In the genomic region with DNA sequence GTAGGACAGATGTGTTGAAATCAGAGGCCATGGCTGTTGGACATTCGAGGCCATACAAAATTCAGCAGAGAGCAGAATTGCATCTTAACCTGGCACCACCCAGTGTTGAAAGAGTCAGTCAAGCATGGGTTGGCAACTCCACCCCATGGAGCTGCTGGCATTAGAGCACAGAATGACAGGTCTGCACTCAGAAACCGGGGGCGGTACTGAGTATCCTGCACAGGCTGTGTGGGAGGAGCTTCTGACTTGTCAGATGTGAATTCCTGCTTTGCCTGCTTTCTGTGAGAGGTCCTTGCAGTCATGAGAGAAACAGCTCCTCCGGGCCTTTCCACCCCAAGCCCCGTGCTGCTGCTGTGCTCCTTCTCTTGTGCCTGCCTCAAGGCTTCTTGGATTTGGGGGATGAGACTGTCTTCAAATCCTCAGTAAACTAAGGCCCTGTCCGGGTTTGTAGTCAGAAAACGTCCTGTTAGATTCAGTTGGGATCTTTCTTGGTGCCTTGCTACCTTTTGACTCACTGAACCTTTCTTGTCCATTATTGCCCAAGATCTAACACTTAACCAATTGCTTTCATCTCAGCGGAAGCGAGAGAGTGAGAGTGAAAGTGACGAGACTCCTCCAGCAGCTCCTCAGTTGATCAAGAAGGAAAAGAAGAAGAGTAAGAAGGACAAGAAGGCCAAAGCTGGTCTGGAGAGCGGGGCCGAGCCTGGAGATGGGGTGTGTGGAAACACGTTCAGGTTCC, we compare ENCODE assay signal across 1 cellular context.
TF ChIP-seq lines count a peak whose summit lies in the region.

No MANE protein-coding gene starts in this region.

TF ChIP-seq in K562, 482 proteins besides CTCF, POLR2A, EP300 and RAD21:
- TF ChIP-seq CCNT2 (IDR thresholded peaks at IDR 0.05; ENCODE audit: borderline replicate concordance, extremely low read depth, insufficient read length, low read depth, low read length) (no peak), POLR2AphosphoS5 (IDR thresholded peaks at IDR 0.05; ENCODE audit: control insufficient read depth, insufficient read depth, low read depth, low read length) (peak; percentile 46; the same call in 1 of the 2 replicates), POLR2G (IDR thresholded peaks at IDR 0.05; ENCODE audit: low read depth, low read length) (0 out of 2 replicates have a peak, but pooled peaks have one; percentile 11), EGR1 (conservative IDR thresholded peaks at IDR 0.05) (peak; percentile 69), NBN (IDR thresholded peaks at IDR 0.05; ENCODE audit: low read depth) (no peak), SUPT5H (IDR thresholded peaks at IDR 0.05) (peak; percentile 27), BHLHE40 (IDR thresholded peaks at IDR 0.05; ENCODE audit: low read length) (no peak), POLR2AphosphoS2 (IDR thresholded peaks at IDR 0.05; ENCODE audit: low read length) (peak; percentile 91), NCOA6 (IDR thresholded peaks at IDR 0.05) (no peak), ZFX (CRISPR knock-in tag; IDR thresholded peaks at IDR 0.05) (peak; percentile 20; the same call in 1 of the 2 replicates), ESRRA (IDR thresholded peaks at IDR 0.05; ENCODE audit: borderline replicate concordance, low read depth) (no peak), MYNN (IDR thresholded peaks at IDR 0.05) (0 out of 2 replicates have a peak, but pooled peaks have one; percentile 5), MYNN (CRISPR knock-in tag; IDR thresholded peaks at IDR 0.05) (no peak), PML (IDR thresholded peaks at IDR 0.05; ENCODE audit: low read length) (peak; percentile 18)
- TF ChIP-seq, protein P1, sequence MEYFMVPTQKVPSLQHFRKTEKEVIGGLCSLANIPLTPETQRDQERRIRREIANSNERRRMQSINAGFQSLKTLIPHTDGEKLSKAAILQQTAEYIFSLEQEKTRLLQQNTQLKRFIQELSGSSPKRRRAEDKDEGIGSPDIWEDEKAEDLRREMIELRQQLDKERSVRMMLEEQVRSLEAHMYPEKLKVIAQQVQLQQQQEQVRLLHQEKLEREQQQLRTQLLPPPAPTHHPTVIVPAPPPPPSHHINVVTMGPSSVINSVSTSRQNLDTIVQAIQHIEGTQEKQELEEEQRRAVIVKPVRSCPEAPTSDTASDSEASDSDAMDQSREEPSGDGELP (CRISPR knock-in tag; IDR thresholded peaks at IDR 0.05; ENCODE audit: borderline replicate concordance), result 0 out of 2 replicates have a peak, but pooled peaks have one; percentile 13
- TF ChIP-seq, protein P2, sequence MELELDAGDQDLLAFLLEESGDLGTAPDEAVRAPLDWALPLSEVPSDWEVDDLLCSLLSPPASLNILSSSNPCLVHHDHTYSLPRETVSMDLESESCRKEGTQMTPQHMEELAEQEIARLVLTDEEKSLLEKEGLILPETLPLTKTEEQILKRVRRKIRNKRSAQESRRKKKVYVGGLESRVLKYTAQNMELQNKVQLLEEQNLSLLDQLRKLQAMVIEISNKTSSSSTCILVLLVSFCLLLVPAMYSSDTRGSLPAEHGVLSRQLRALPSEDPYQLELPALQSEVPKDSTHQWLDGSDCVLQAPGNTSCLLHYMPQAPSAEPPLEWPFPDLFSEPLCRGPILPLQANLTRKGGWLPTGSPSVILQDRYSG (tag; conservative IDR thresholded peaks at IDR 0.05; ENCODE audit: low read depth), result no peak
- TF ChIP-seq, protein P3, sequence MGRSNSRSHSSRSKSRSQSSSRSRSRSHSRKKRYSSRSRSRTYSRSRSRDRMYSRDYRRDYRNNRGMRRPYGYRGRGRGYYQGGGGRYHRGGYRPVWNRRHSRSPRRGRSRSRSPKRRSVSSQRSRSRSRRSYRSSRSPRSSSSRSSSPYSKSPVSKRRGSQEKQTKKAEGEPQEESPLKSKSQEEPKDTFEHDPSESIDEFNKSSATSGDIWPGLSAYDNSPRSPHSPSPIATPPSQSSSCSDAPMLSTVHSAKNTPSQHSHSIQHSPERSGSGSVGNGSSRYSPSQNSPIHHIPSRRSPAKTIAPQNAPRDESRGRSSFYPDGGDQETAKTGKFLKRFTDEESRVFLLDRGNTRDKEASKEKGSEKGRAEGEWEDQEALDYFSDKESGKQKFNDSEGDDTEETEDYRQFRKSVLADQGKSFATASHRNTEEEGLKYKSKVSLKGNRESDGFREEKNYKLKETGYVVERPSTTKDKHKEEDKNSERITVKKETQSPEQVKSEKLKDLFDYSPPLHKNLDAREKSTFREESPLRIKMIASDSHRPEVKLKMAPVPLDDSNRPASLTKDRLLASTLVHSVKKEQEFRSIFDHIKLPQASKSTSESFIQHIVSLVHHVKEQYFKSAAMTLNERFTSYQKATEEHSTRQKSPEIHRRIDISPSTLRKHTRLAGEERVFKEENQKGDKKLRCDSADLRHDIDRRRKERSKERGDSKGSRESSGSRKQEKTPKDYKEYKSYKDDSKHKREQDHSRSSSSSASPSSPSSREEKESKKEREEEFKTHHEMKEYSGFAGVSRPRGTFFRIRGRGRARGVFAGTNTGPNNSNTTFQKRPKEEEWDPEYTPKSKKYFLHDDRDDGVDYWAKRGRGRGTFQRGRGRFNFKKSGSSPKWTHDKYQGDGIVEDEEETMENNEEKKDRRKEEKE (IDR thresholded peaks at IDR 0.05; ENCODE audit: borderline replicate concordance in 1 of 2, control insufficient read depth in 1 of 2, low read depth in 2 of 2, low read length in 1 of 2), result 0 out of 4 replicates have a peak, but pooled peaks of 1 of the 2 experiments have one; percentile 9
